Comparison of ENCODE assay signal across 18 cellular contexts in genomic region chr11:10779086-10779485, GRCh38. TPM values are rescaled to one million over a fixed set of nuclear protein-coding genes. Genes with fewer than 3 reads are reported as not detected.
A peak's percentile ranks its signal among the peaks of the same experiment; 100 is the strongest.
DNase-seq lines count a peak whose midpoint lies in the region; ATAC-seq and TF ChIP-seq lines count a peak whose summit lies in the region.
"Had no signal": no experiment of that assay in that cellular context is flagged by ENCODE, and none has a peak within 500 bp of the region (broad histone marks: within the 10 kb centered on the region; RNA-seq: fewer than 3 reads in every experiment).

No MANE protein-coding gene starts in this region.

- no peak for TF ChIP-seq POLR2A in gastroesophageal sphincter (IDR thresholded peaks at IDR 0.05)

- H3K27ac ChIP-seq in GM23338 (ENCODE audit: low read depth) (0 out of 2 replicates have a peak overlapping the region, but pooled peaks have one; percentile 6), VCaP (peak overlapping the region; percentile 80; the same call in 1 of the 2 replicates), gastroesophageal sphincter (peak overlapping the region; percentile 9 to 78 (median 68)), smooth muscle cell (ENCODE audit: low read depth) (peak overlapping the region; percentile 99)
- H3K27ac ChIP-seq: C4-2B, HL-60 had no signal

- H3K4me3 ChIP-seq in GM23338 (no peak overlapping the region), gastroesophageal sphincter (no peak overlapping the region), smooth muscle cell (no peak overlapping the region)

- H3K4me1 Mint-ChIP-seq in GM23338, result peaks cover 4% of the 10 kb centered on the region; the same call in 1 of the 3 replicates
- H3K4me1 Mint-ChIP-seq: activated naive CD4-positive, alpha-beta T cell treated with anti-CD3 and anti-CD28 coated beads, Interleukin-2, amount 10 ng/mL, durations not matched to agents 7 days and 5 days had no signal

- H3K4me1 ChIP-seq in GM23338 (ENCODE audit: insufficient read depth) (no peaks in the 10 kb centered on the region), gastroesophageal sphincter (peaks cover 0 to 9% (median 2%) of the 10 kb centered on the region in 3 donors), smooth muscle cell (ENCODE audit: low read depth) (peaks cover 15% of the 10 kb centered on the region)

- H3K4me2 ChIP-seq in GM23338 (no peak overlapping the region), smooth muscle cell (peak overlapping the region; percentile 74)

- intact Hi-C loops in sciatic nerve (cut with DNase I), result no loop called here

- H3K9me3 Mint-ChIP-seq in GM23338, result no peaks in the 10 kb centered on the region
- H3K9me3 Mint-ChIP-seq: activated naive CD4-positive, alpha-beta T cell treated with anti-CD3 and anti-CD28 coated beads, Interleukin-2, amount 10 ng/mL, durations not matched to agents 7 days and 5 days had no signal

- peak overlapping the region; percentile 92 for H3K9ac ChIP-seq in smooth muscle cell (ENCODE audit: low read depth)

- H3K79me2 ChIP-seq in GM23338 (replicated peaks; ENCODE audit: insufficient read depth) (no peaks in the 10 kb centered on the region), smooth muscle cell (ENCODE audit: low read depth) (no peaks in the 10 kb centered on the region)

- H3K36me3 ChIP-seq in GM23338 (ENCODE audit: insufficient read depth) (peaks cover 15% of the 10 kb centered on the region), gastroesophageal sphincter (peaks cover 4 to 34% of the 10 kb centered on the region in 2 donors), smooth muscle cell (ENCODE audit: low read depth) (peaks cover 9% of the 10 kb centered on the region)

- WGBS in gastroesophageal sphincter (ENCODE audit: low coverage in 1 of 2), 2 donors, result 59 to 78% methylated on average over 1 of the region's 1 CpG
- 27% methylated on average over 1 of the region's 1 CpG for WGBS in smooth muscle cell (ENCODE audit: low lambda C conversion rate)

- H3F3A ChIP-seq in GM23338 (replicated peaks; ENCODE audit: low read depth) (no peaks in the 10 kb centered on the region), smooth muscle cell (ENCODE audit: low read depth) (peaks cover 34% of the 10 kb centered on the region)

- H3K9me3 ChIP-seq in gastroesophageal sphincter (no peaks in the 10 kb centered on the region), smooth muscle cell (replicated peaks; ENCODE audit: low read depth) (no peaks in the 10 kb centered on the region)

- no peak for ATAC-seq in GM23338
- no peak for ATAC-seq in gastroesophageal sphincter
- ATAC-seq in sciatic nerve, result no peak

- no peak for DNase-seq in GM23338 (ENCODE audit: low spot score)
- DNase-seq in smooth muscle cell (lab: John Stamatoyannopoulos, UW; ENCODE audit: unreplicated experiment), result no peak
- DNase-seq in stimulated activated naive CD4-positive, alpha-beta T cell treated with Interleukin-2 at 50 U/mL for 16 hours (lab: John Stamatoyannopoulos, UW), result no peak
- DNase-seq in sciatic nerve (ENCODE audit: low spot score), result no peak
- no peak for DNase-seq in NOMO-1 treated with dmso at 0.1 percent for 144 hours (lab: John Stamatoyannopoulos, UW; ENCODE audit: unreplicated experiment)
- DNase-seq in stimulated activated CD4-positive, alpha-beta T cell treated with anti-CD3 and anti-CD28 coated beads, Interleukin-2, amount 100 ng/mL, for 48 hours, result no peak
- DNase-seq: activated CD4-positive, alpha-beta T cell treated with anti-CD3 and anti-CD28 coated beads for 1 hour; activated CD8-positive, alpha-beta memory T cell treated with anti-CD3 and anti-CD28 coated beads, Interleukin-2, amount 50 U/mL, for 4 hours; activated naive CD4-positive, alpha-beta T cell treated with anti-CD3 and anti-CD28 coated beads, Interleukin-2, amount 10 ng/mL, durations not matched to agents 7 days and 5 days; effector memory CD4-positive, alpha-beta T cell; KG1; midbrain; NCI-H1105; NCI-H774 had no signal

- peaks cover 40% of the 10 kb centered on the region for H3K36me3 Mint-ChIP-seq in GM23338 (ENCODE audit: low read depth)

- no peaks in the 10 kb centered on the region for H3K9me2 ChIP-seq in GM23338 (ENCODE audit: insufficient read depth)

- H2AFZ ChIP-seq in GM23338 (no peak overlapping the region), smooth muscle cell (ENCODE audit: low read depth) (peak overlapping the region; percentile 69)

- no peaks in the 10 kb centered on the region for H3K27me3 Mint-ChIP-seq in GM23338 (ENCODE audit: insufficient read depth, low read depth, poor library complexity)
- H3K27me3 Mint-ChIP-seq: activated naive CD4-positive, alpha-beta T cell treated with anti-CD3 and anti-CD28 coated beads, Interleukin-2, amount 10 ng/mL, durations not matched to agents 7 days and 5 days had no signal

- TF ChIP-seq CTCF in GM23338 (conservative IDR thresholded peaks at IDR 0.05; ENCODE audit: low read depth in 2 of 2), result no peak
- no peak for TF ChIP-seq CTCF in VCaP (conservative IDR thresholded peaks at IDR 0.05)
- no peak for TF ChIP-seq CTCF in gastroesophageal sphincter (IDR thresholded peaks at IDR 0.05)
- no peak for TF ChIP-seq CTCF in smooth muscle cell (IDR thresholded peaks at IDR 0.05; ENCODE audit: borderline replicate concordance, insufficient read depth, poor library complexity, severe bottlenecking)

- no peak overlapping the region for H3K4me3 Mint-ChIP-seq in GM23338
- H3K4me3 Mint-ChIP-seq: activated naive CD4-positive, alpha-beta T cell treated with anti-CD3 and anti-CD28 coated beads, Interleukin-2, amount 10 ng/mL, durations not matched to agents 7 days and 5 days had no signal

- H3K27ac Mint-ChIP-seq in GM23338, result no peak overlapping the region
- H3K27ac Mint-ChIP-seq: activated naive CD4-positive, alpha-beta T cell treated with anti-CD3 and anti-CD28 coated beads, Interleukin-2, amount 10 ng/mL, durations not matched to agents 7 days and 5 days had no signal

- no peaks in the 10 kb centered on the region for H3K27me3 ChIP-seq in GM23338 (ENCODE audit: insufficient read depth)
- no peaks in the 10 kb centered on the region for H3K27me3 ChIP-seq in gastroesophageal sphincter
- no peaks in the 10 kb centered on the region for H3K27me3 ChIP-seq in smooth muscle cell (ENCODE audit: low read depth)

- TF ChIP-seq EP300 in gastroesophageal sphincter (IDR thresholded peaks at IDR 0.05), result no peak

- H4K20me1 ChIP-seq in GM23338 (replicated peaks; ENCODE audit: insufficient read depth), result no peaks in the 10 kb centered on the region; the same call in 1 of the 2 replicates
- H4K20me1 ChIP-seq in smooth muscle cell (ENCODE audit: low read depth), result no peaks in the 10 kb centered on the region

TF ChIP-seq in GM23338, 12 proteins besides CTCF, POLR2A, EP300 and RAD21 (continues in another document):
- TF ChIP-seq JUNB (IDR thresholded peaks at IDR 0.05; ENCODE audit: unreplicated experiment) (no peak), CREB1 (CRISPR knock-in tag; IDR thresholded peaks at IDR 0.05; ENCODE audit: low read depth) (no peak), EZH2phosphoT487 (IDR thresholded peaks at IDR 0.05; ENCODE audit: unreplicated experiment) (no peak), ZNF114 (CRISPR knock-in tag; IDR thresholded peaks at IDR 0.05) (no peak), NANOG (IDR thresholded peaks at IDR 0.05; ENCODE audit: borderline replicate concordance) (no peak), STAT1 (IDR thresholded peaks at IDR 0.05; ENCODE audit: unreplicated experiment) (no peak), ETS1 (IDR thresholded peaks at IDR 0.05) (no peak), ZNF331 (CRISPR knock-in tag; IDR thresholded peaks at IDR 0.05; ENCODE audit: low read depth) (no peak)
- TF ChIP-seq, protein P1, sequence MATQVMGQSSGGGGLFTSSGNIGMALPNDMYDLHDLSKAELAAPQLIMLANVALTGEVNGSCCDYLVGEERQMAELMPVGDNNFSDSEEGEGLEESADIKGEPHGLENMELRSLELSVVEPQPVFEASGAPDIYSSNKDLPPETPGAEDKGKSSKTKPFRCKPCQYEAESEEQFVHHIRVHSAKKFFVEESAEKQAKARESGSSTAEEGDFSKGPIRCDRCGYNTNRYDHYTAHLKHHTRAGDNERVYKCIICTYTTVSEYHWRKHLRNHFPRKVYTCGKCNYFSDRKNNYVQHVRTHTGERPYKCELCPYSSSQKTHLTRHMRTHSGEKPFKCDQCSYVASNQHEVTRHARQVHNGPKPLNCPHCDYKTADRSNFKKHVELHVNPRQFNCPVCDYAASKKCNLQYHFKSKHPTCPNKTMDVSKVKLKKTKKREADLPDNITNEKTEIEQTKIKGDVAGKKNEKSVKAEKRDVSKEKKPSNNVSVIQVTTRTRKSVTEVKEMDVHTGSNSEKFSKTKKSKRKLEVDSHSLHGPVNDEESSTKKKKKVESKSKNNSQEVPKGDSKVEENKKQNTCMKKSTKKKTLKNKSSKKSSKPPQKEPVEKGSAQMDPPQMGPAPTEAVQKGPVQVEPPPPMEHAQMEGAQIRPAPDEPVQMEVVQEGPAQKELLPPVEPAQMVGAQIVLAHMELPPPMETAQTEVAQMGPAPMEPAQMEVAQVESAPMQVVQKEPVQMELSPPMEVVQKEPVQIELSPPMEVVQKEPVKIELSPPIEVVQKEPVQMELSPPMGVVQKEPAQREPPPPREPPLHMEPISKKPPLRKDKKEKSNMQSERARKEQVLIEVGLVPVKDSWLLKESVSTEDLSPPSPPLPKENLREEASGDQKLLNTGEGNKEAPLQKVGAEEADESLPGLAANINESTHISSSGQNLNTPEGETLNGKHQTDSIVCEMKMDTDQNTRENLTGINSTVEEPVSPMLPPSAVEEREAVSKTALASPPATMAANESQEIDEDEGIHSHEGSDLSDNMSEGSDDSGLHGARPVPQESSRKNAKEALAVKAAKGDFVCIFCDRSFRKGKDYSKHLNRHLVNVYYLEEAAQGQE (IDR thresholded peaks at IDR 0.05; ENCODE audit: unreplicated experiment), result no peak

RNA-seq across cellular contexts. Expression of gene CTR9, which starts 28.0 kb away (rescaled TPM):
- 32.7 and 33.3 TPM in 2 replicates for total RNA-seq in GM23338 (2014; rRNA removed; shearing (Covaris generic))
- polyA plus RNA-seq in GM23338 (2016; fragmentation: Nextera tagmentation; extraction: Ambion mirVana) (25.1 and 29.0 TPM in 2 replicates), smooth muscle cell (25.1 and 28.4 TPM in 2 replicates)
- total RNA-seq in gastroesophageal sphincter (10 to 100 TPM; 18.1 to 21.8 (median 20.9) TPM), smooth muscle cell (27.5 and 29.3 TPM in 2 replicates), sciatic nerve (31.9 TPM)

RNA-seq across cellular contexts. Expression of gene EIF4G2, which starts 29.6 kb away (rescaled TPM):
- 788 and 801 TPM in 2 replicates for total RNA-seq in GM23338 (2014; rRNA removed; shearing (Covaris generic))
- polyA plus RNA-seq in GM23338 (2016; fragmentation: Nextera tagmentation; extraction: Ambion mirVana), result 312 and 358 TPM in 2 replicates
- 100 to 1,000 TPM; 587 to 866 (median 665) TPM for total RNA-seq in gastroesophageal sphincter
- 1,014 and 1,033 TPM in 2 replicates for total RNA-seq in smooth muscle cell
- 658 and 666 TPM in 2 replicates for polyA plus RNA-seq in smooth muscle cell
- total RNA-seq in sciatic nerve, result 567 TPM

Comparison
In these comparisons a context has a peak if more than half of its experiments do, and no peak if none do; other contexts are left out.
1. H3K27ac ChIP-seq: peak in every context shown above with its lines; median percentile 99 in smooth muscle cell; 80 in VCaP; 68 in gastroesophageal sphincter; 6 in GM23338.